Comparison of ENCODE assay signal across 18 cellular contexts in the genomic region with DNA sequence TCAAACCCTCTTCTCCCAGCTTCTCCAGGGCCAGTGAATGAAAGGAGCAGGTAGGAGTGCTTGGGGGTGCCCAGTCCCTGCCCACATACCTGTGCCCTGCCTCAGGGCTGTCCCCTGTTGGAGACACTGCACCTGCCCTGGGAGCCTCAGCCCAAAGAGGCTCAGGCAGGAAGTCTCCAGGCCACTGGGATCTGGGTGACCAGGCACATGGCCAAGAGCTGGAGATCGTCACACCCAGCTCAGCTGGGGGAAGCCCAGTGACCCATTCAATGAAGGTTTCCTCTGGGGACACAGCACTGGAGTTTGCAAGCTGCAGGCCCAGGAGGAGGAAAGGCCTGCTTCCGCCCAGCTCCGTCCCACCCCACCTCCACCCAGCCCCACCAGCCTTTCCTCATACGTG.
DNase-seq lines count a peak whose midpoint lies in the region; ATAC-seq, FAIRE-seq and TF ChIP-seq lines count a peak whose summit lies in the region.
"Had no signal": no experiment of that assay in that cellular context is flagged by ENCODE, and none has a peak within 500 bp of the region (broad histone marks: within the 10 kb centered on the region; RNA-seq: fewer than 3 reads in every experiment).

No MANE protein-coding gene starts in this region.

- no peak for TF ChIP-seq EP300 in K562 (IDR thresholded peaks at IDR 0.05; ENCODE audit: low read length)

- H3K36me3 ChIP-seq in K562 (ENCODE audit: control insufficient read depth, insufficient read depth, low read length) (no peaks in the 10 kb centered on the region), thyroid gland (no peaks in the 10 kb centered on the region)
- H3K36me3 ChIP-seq: cardiac muscle cell, Peyer's patch had no signal

- no peaks in the 10 kb centered on the region for H3K36me3 Mint-ChIP-seq in activated naive CD8-positive, alpha-beta T cell treated with anti-CD3 and anti-CD28 coated beads for 36 hours
- H3K36me3 Mint-ChIP-seq: stimulated activated effector memory CD8-positive, alpha-beta T cell treated with anti-CD3 and anti-CD28 coated beads, Interleukin-12 subunit alpha, Interleukin-12 subunit beta, amount 100 ng/mL, for 72 hours had no signal

- no peak overlapping the region for H3K4me2 ChIP-seq in K562 (ENCODE audit: insufficient read depth, low read length)

- POLR2A ChIA-PET in K562 (lab: Yijun Ruan, JAX) = interaction anchor here (0.6 to 1.1 kb wide), 5 partner anchors 8 to 1291 kb away, joined by 3 to 4 read pairs (median 3); partner anchors contain the start of genes CAMKMT and PREPL

- peaks cover 3% of the 10 kb centered on the region for H3K4me1 Mint-ChIP-seq in activated naive CD8-positive, alpha-beta T cell treated with anti-CD3 and anti-CD28 coated beads for 36 hours
- H3K4me1 Mint-ChIP-seq: stimulated activated effector memory CD8-positive, alpha-beta T cell treated with anti-CD3 and anti-CD28 coated beads, Interleukin-12 subunit alpha, Interleukin-12 subunit beta, amount 100 ng/mL, for 72 hours had no signal

- intact Hi-C loops in K562 (cut with micrococcal nuclease) (no loop called here), left colon (cut with DNase I, micrococcal nuclease) (no loop called here), thyroid gland (cut with DNase I) (no loop called here)

- TF ChIP-seq POLR2A in K562 (conservative IDR thresholded peaks at IDR 0.05) (no peak), thyroid gland (IDR thresholded peaks at IDR 0.05) (no peak)

- no peak overlapping the region for H3K4me3 Mint-ChIP-seq in activated naive CD8-positive, alpha-beta T cell treated with anti-CD3 and anti-CD28 coated beads for 36 hours
- H3K4me3 Mint-ChIP-seq: stimulated activated effector memory CD8-positive, alpha-beta T cell treated with anti-CD3 and anti-CD28 coated beads, Interleukin-12 subunit alpha, Interleukin-12 subunit beta, amount 100 ng/mL, for 72 hours; T-helper 2 cell treated with Interferon-gamma antibody and Interleukin-4, amounts not matched to agents 5 μg/mL and 100 μg/mL, for 36 hours had no signal

- TF ChIP-seq RAD21 in K562 (CRISPR knock-in tag; conservative IDR thresholded peaks at IDR 0.05 in 1 of 2, IDR thresholded peaks at IDR 0.05 in 1 of 2) = no peak

- no peaks in the 10 kb centered on the region for H3K27me3 Mint-ChIP-seq in activated naive CD8-positive, alpha-beta T cell treated with anti-CD3 and anti-CD28 coated beads for 36 hours

- H3K79me2 ChIP-seq in K562 (ENCODE audit: control insufficient read depth, insufficient read depth, low read length) = no peaks in the 10 kb centered on the region

- H3K27ac ChIP-seq in K562 (ENCODE audit: extremely low read depth, low read depth, low read length) = no peak overlapping the region
- H3K27ac ChIP-seq in thyroid gland = peak overlapping the region in 1 of 3 donors; percentile 56
- H3K27ac ChIP-seq: C4-2B, cardiac muscle cell had no signal

- FAIRE-seq in HTR-8/SVneo (lab: Jason Lieb, UNC) (peak; percentile 23), K562 (lab: Jason Lieb, UNC) (no peak)
- FAIRE-seq: GM18507 had no signal

- peak overlapping the region in 1 of 2 experiments; percentile 69; a peak in 1 of 4 replicates for H3K9ac ChIP-seq in K562 (ENCODE audit: insufficient read depth in 1 of 2, low read depth in 2 of 2, low read length in 2 of 2)

- TF ChIP-seq CTCF in K562 (IDR thresholded peaks at IDR 0.05 in 2 of 3, conservative IDR thresholded peaks at IDR 0.05 in 1 of 3; ENCODE audit: insufficient read depth in 2 of 3, low read depth in 1 of 3, low read length in 3 of 3) (no peak), thyroid gland (IDR thresholded peaks at IDR 0.05) (no peak)

- no peak overlapping the region for H3K27ac Mint-ChIP-seq in activated naive CD8-positive, alpha-beta T cell treated with anti-CD3 and anti-CD28 coated beads for 36 hours
- H3K27ac Mint-ChIP-seq: stimulated activated effector memory CD8-positive, alpha-beta T cell treated with anti-CD3 and anti-CD28 coated beads, Interleukin-12 subunit alpha, Interleukin-12 subunit beta, amount 100 ng/mL, for 72 hours; T-helper 2 cell treated with Interferon-gamma antibody and Interleukin-4, amounts not matched to agents 5 μg/mL and 100 μg/mL, for 36 hours had no signal

- no peaks in the 10 kb centered on the region for H3K27me3 ChIP-seq in K562 (ENCODE audit: control insufficient read depth in 2 of 2, insufficient read depth in 2 of 2, low read length in 2 of 2)
- H3K27me3 ChIP-seq in thyroid gland = no peaks in the 10 kb centered on the region
- H3K27me3 ChIP-seq: cardiac muscle cell, Peyer's patch had no signal

- in situ Hi-C loops in K562 (cut with MboI) = no loop called here

- no peaks in the 10 kb centered on the region for H3K9me3 Mint-ChIP-seq in activated naive CD8-positive, alpha-beta T cell treated with anti-CD3 and anti-CD28 coated beads for 36 hours
- H3K9me3 Mint-ChIP-seq: stimulated activated effector memory CD8-positive, alpha-beta T cell treated with anti-CD3 and anti-CD28 coated beads, Interleukin-12 subunit alpha, Interleukin-12 subunit beta, amount 100 ng/mL, for 72 hours; T-helper 2 cell treated with Interferon-gamma antibody and Interleukin-4, amounts not matched to agents 5 μg/mL and 100 μg/mL, for 36 hours had no signal

- H4K20me1 ChIP-seq in K562 (replicated peaks; ENCODE audit: control insufficient read depth, insufficient read depth, low read length) = no peaks in the 10 kb centered on the region

- H3K4me3 ChIP-seq in K562 (no peak overlapping the region), thyroid gland (replicated peaks in 1 of 3) (no peak overlapping the region)
- H3K4me3 ChIP-seq: cardiac muscle cell, Peyer's patch had no signal

- DNase-seq in HTR-8/SVneo (ENCODE audit: insufficient read length, low spot score) (no peak), K562 (ENCODE audit: extremely low read depth in 1 of 4, low spot score in 3 of 4) (no peak), left colon (peak in 1 of 2 donors; percentile 50), thyroid gland (peak; percentile 84 to 85), SIG-M5 treated with dmso at 0.1 percent for 504 hours (lab: John Stamatoyannopoulos, UW; ENCODE audit: unreplicated experiment) (no peak), superior temporal gyrus (ENCODE audit: extremely low spot score) (no peak)
- no peak for DNase-seq in activated naive CD8-positive, alpha-beta T cell treated with anti-CD3 and anti-CD28 coated beads for 36 hours
- DNase-seq: activated CD8-positive, alpha-beta memory T cell treated with anti-CD3 and anti-CD28 coated beads for 24 hours; GDM1; NCI-H1092; stimulated activated CD4-positive, alpha-beta T cell treated with anti-CD3 and anti-CD28 coated beads, Interleukin-4, amount 100 ng/mL, for 1 hour had no signal

- CTCF ChIA-PET in K562 (lab: Yijun Ruan, JAX; ENCODE audit: low intra/inter-chr PET ratio) = no interaction called here

- H3K9me3 ChIP-seq in K562 (replicated peaks; ENCODE audit: control insufficient read depth, insufficient read depth, low read depth, low read length) = no peaks in the 10 kb centered on the region
- no peaks in the 10 kb centered on the region for H3K9me3 ChIP-seq in thyroid gland
- H3K9me3 ChIP-seq: Peyer's patch had no signal

- WGBS in K562 (ENCODE audit: insufficient coverage, low coverage, missing lambda C conversion rate) = 60% methylated on average over 2 of the region's 4 CpGs
- 25 to 43% methylated on average over 1 to 3 of the region's 4 CpGs for WGBS in thyroid gland, 2 donors

- H3K4me1 ChIP-seq in K562 (replicated peaks in 1 of 2; ENCODE audit: control insufficient read depth in 2 of 2, insufficient read depth in 2 of 2, low read length in 2 of 2) (peaks cover 18 to 47% of the 10 kb centered on the region in 2 experiments), thyroid gland (peaks cover 20 to 48% of the 10 kb centered on the region in 2 donors)

- no TSS peak for BruUV-seq in K562 (replicated peaks; lab: Mats Ljungman, UMichigan)

- ATAC-seq in K562 (peak; percentile 6; the same call in 1 of the 3 replicates), left colon (peak; percentile 82), GM19395 (IDR thresholded peaks at IDR 0.05; ENCODE audit: unreplicated experiment) (no peak)
- ATAC-seq: stimulated activated effector memory CD8-positive, alpha-beta T cell treated with anti-CD3 and anti-CD28 coated beads, Interleukin-12 subunit alpha, Interleukin-12 subunit beta, amount 100 ng/mL, for 72 hours had no signal

- H3K9me1 ChIP-seq in K562 (ENCODE audit: control insufficient read depth, insufficient read depth, low read length) = no peaks in the 10 kb centered on the region

- no peak overlapping the region for H2AFZ ChIP-seq in K562 (ENCODE audit: low read depth, low read length)

TF ChIP-seq in K562, 482 proteins besides CTCF, POLR2A, EP300 and RAD21 (continues in another document):
- TF ChIP-seq ZNF197 (CRISPR knock-in tag; IDR thresholded peaks at IDR 0.05; ENCODE audit: low read depth) (no peak), SMAD3 (CRISPR knock-in tag; conservative IDR thresholded peaks at IDR 0.05) (no peak), NCOR1 (IDR thresholded peaks at IDR 0.05) (no peak), HMG20B (CRISPR knock-in tag; IDR thresholded peaks at IDR 0.05) (no peak)
- TF ChIP-seq, protein P1, sequence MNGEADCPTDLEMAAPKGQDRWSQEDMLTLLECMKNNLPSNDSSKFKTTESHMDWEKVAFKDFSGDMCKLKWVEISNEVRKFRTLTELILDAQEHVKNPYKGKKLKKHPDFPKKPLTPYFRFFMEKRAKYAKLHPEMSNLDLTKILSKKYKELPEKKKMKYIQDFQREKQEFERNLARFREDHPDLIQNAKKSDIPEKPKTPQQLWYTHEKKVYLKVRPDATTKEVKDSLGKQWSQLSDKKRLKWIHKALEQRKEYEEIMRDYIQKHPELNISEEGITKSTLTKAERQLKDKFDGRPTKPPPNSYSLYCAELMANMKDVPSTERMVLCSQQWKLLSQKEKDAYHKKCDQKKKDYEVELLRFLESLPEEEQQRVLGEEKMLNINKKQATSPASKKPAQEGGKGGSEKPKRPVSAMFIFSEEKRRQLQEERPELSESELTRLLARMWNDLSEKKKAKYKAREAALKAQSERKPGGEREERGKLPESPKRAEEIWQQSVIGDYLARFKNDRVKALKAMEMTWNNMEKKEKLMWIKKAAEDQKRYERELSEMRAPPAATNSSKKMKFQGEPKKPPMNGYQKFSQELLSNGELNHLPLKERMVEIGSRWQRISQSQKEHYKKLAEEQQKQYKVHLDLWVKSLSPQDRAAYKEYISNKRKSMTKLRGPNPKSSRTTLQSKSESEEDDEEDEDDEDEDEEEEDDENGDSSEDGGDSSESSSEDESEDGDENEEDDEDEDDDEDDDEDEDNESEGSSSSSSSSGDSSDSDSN (IDR thresholded peaks at IDR 0.05; ENCODE audit: borderline replicate concordance in 1 of 2, low read depth in 2 of 2, low read length in 2 of 2) = peak in 1 of 2 experiments; percentile 94; a peak in 2 of 4 replicates

Comparison
In these comparisons a context has a peak if more than half of its experiments do, and no peak if none do; other contexts are left out.
1. DNase-seq: peak in thyroid gland (2 of 2); none in HTR-8/SVneo (single experiment), K562 (0 of 4), SIG-M5 treated with dmso at 0.1 percent for 504 hours (single experiment), activated naive CD8-positive, alpha-beta T cell treated with anti-CD3 and anti-CD28 coated beads for 36 hours (single experiment) and superior temporal gyrus (single experiment).